8 cellular contexts compared by ENCODE assay signal in the genomic region with DNA sequence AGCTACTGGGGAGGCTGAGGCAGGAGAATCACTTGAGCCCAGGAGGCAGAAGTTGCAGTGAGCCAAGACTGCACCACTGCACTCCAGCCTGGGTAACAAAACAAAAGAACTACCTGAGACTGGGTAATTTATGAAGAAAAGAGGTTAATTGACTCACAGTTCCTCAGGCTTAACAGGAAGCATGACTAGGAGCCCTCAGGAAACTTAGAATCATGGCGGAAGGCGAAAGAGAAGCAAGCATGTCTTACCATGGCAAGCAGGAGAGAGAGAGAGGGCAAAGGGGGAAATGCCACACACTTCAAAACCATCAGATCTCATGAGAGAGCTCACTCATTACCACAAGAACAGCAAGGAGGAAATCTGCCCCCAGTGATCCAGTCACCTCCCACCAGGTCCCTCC. TPM values are rescaled to one million over a fixed set of nuclear protein-coding genes. Genes with fewer than 3 reads are reported as not detected.
A peak's percentile ranks its signal among the peaks of the same experiment; 100 is the strongest.
DNase-seq lines count a peak whose midpoint lies in the region; ATAC-seq and TF ChIP-seq lines count a peak whose summit lies in the region.
"Not testable (repeated sequence)": the region's sequence is repeated elsewhere in the genome, so short reads cannot be mapped to it uniquely, and the experiment has no call there.

No MANE protein-coding gene starts in this region.

- H3K4me1 Mint-ChIP-seq in activated CD4-positive, alpha-beta T cell treated with anti-CD3 and anti-CD28 coated beads, Interleukin-2, amount 10 ng/mL, durations not matched to agents 24 days and 14 days, result peaks cover 12% of the 10 kb centered on the region
- peaks cover 18% of the 10 kb centered on the region for H3K4me1 Mint-ChIP-seq in activated T-cell treated with anti-CD3 and anti-CD28 coated beads, Interleukin-2, amount 50 U/mL, for 72 hours (ENCODE audit: low read depth)
- H3K4me1 Mint-ChIP-seq in activated naive CD8-positive, alpha-beta T cell treated with anti-CD3 and anti-CD28 coated beads for 36 hours, result not testable (repeated sequence)
- H3K4me1 Mint-ChIP-seq in endothelial cell (ENCODE audit: unreplicated experiment), result peaks cover 17% of the 10 kb centered on the region
- H3K4me1 Mint-ChIP-seq in natural killer cell treated with Interleukin-12 subunit alpha and Interleukin-12 subunit beta and Interleukin-15 and Interleukin-18, amount 100 ng/mL, for 72 hours (ENCODE audit: low read depth in 2 of 2), result peaks cover 11 to 12% of the 10 kb centered on the region in 2 donors
- H3K4me1 Mint-ChIP-seq in stimulated activated effector memory CD8-positive, alpha-beta T cell treated with anti-CD3 and anti-CD28 coated beads, Interleukin-12 subunit alpha, Interleukin-12 subunit beta, amount 100 ng/mL, for 72 hours, result peaks cover 11% of the 10 kb centered on the region

- H3K9me3 Mint-ChIP-seq in activated CD4-positive, alpha-beta T cell treated with anti-CD3 and anti-CD28 coated beads, Interleukin-2, amount 10 ng/mL, durations not matched to agents 24 days and 14 days; activated T-cell treated with anti-CD3 and anti-CD28 coated beads, Interleukin-2, amount 50 U/mL, for 72 hours; activated naive CD8-positive, alpha-beta T cell treated with anti-CD3 and anti-CD28 coated beads for 36 hours; endothelial cell (ENCODE audit: unreplicated experiment); natural killer cell treated with Interleukin-12 subunit alpha and Interleukin-12 subunit beta and Interleukin-15 and Interleukin-18, amount 100 ng/mL, for 72 hours; stimulated activated effector memory CD8-positive, alpha-beta T cell treated with anti-CD3 and anti-CD28 coated beads, Interleukin-12 subunit alpha, Interleukin-12 subunit beta, amount 100 ng/mL, for 72 hours: not testable (repeated sequence)

- ATAC-seq in activated T-cell treated with anti-CD3 and anti-CD28 coated beads, Interleukin-2, amount 50 U/mL, for 72 hours (replicated peaks in 1 of 2), result peak; percentile 65 to 85
- ATAC-seq in natural killer cell treated with Interleukin-12 subunit alpha and Interleukin-12 subunit beta and Interleukin-15 and Interleukin-18, amount 100 ng/mL, for 72 hours, result not testable (repeated sequence)
- peak; percentile 82 for ATAC-seq in stimulated activated effector memory CD8-positive, alpha-beta T cell treated with anti-CD3 and anti-CD28 coated beads, Interleukin-12 subunit alpha, Interleukin-12 subunit beta, amount 100 ng/mL, for 72 hours

- peaks cover 26% of the 10 kb centered on the region for H3K36me3 Mint-ChIP-seq in activated CD4-positive, alpha-beta T cell treated with anti-CD3 and anti-CD28 coated beads, Interleukin-2, amount 10 ng/mL, durations not matched to agents 24 days and 14 days (ENCODE audit: low read depth)
- H3K36me3 Mint-ChIP-seq in activated T-cell treated with anti-CD3 and anti-CD28 coated beads, Interleukin-2, amount 50 U/mL, for 72 hours (ENCODE audit: insufficient read depth in 2 of 2), result peaks cover 6 to 15% of the 10 kb centered on the region in 2 donors
- H3K36me3 Mint-ChIP-seq in activated naive CD8-positive, alpha-beta T cell treated with anti-CD3 and anti-CD28 coated beads for 36 hours, result peaks cover 15% of the 10 kb centered on the region
- H3K36me3 Mint-ChIP-seq in endothelial cell (ENCODE audit: low read depth, unreplicated experiment), result peaks cover 30% of the 10 kb centered on the region
- H3K36me3 Mint-ChIP-seq in natural killer cell treated with Interleukin-12 subunit alpha and Interleukin-12 subunit beta and Interleukin-15 and Interleukin-18, amount 100 ng/mL, for 72 hours, result not testable (repeated sequence)
- H3K36me3 Mint-ChIP-seq in stimulated activated effector memory CD8-positive, alpha-beta T cell treated with anti-CD3 and anti-CD28 coated beads, Interleukin-12 subunit alpha, Interleukin-12 subunit beta, amount 100 ng/mL, for 72 hours, result peaks cover 56% of the 10 kb centered on the region

- H3K4me3 Mint-ChIP-seq in activated CD4-positive, alpha-beta T cell treated with anti-CD3 and anti-CD28 coated beads, Interleukin-2, amount 10 ng/mL, durations not matched to agents 24 days and 14 days; activated naive CD8-positive, alpha-beta T cell treated with anti-CD3 and anti-CD28 coated beads for 36 hours; endothelial cell (ENCODE audit: unreplicated experiment); stimulated activated effector memory CD8-positive, alpha-beta T cell treated with anti-CD3 and anti-CD28 coated beads, Interleukin-12 subunit alpha, Interleukin-12 subunit beta, amount 100 ng/mL, for 72 hours: not testable (repeated sequence)
- peak overlapping the region; percentile 9 to 25 for H3K4me3 Mint-ChIP-seq in activated T-cell treated with anti-CD3 and anti-CD28 coated beads, Interleukin-2, amount 50 U/mL, for 72 hours
- H3K4me3 Mint-ChIP-seq in natural killer cell treated with Interleukin-12 subunit alpha and Interleukin-12 subunit beta and Interleukin-15 and Interleukin-18, amount 100 ng/mL, for 72 hours, result peak overlapping the region; percentile 14

- peak overlapping the region; percentile 75 for H3K27ac Mint-ChIP-seq in activated CD4-positive, alpha-beta T cell treated with anti-CD3 and anti-CD28 coated beads, Interleukin-2, amount 10 ng/mL, durations not matched to agents 24 days and 14 days
- H3K27ac Mint-ChIP-seq in activated T-cell treated with anti-CD3 and anti-CD28 coated beads, Interleukin-2, amount 50 U/mL, for 72 hours, result peak overlapping the region; percentile 74
- peak overlapping the region; percentile 5 for H3K27ac Mint-ChIP-seq in activated naive CD8-positive, alpha-beta T cell treated with anti-CD3 and anti-CD28 coated beads for 36 hours
- peak overlapping the region; percentile 62 for H3K27ac Mint-ChIP-seq in endothelial cell (ENCODE audit: unreplicated experiment)
- H3K27ac Mint-ChIP-seq in natural killer cell treated with Interleukin-12 subunit alpha and Interleukin-12 subunit beta and Interleukin-15 and Interleukin-18, amount 100 ng/mL, for 72 hours, result peak overlapping the region; percentile 57 to 72
- H3K27ac Mint-ChIP-seq in stimulated activated effector memory CD8-positive, alpha-beta T cell treated with anti-CD3 and anti-CD28 coated beads, Interleukin-12 subunit alpha, Interleukin-12 subunit beta, amount 100 ng/mL, for 72 hours, result peak overlapping the region; percentile 72

- not testable (repeated sequence) for H3K27me3 Mint-ChIP-seq in activated CD4-positive, alpha-beta T cell treated with anti-CD3 and anti-CD28 coated beads, Interleukin-2, amount 10 ng/mL, durations not matched to agents 24 days and 14 days; activated T-cell treated with anti-CD3 and anti-CD28 coated beads, Interleukin-2, amount 50 U/mL, for 72 hours (ENCODE audit: low read depth); activated naive CD8-positive, alpha-beta T cell treated with anti-CD3 and anti-CD28 coated beads for 36 hours; endothelial cell (ENCODE audit: unreplicated experiment); natural killer cell treated with Interleukin-12 subunit alpha and Interleukin-12 subunit beta and Interleukin-15 and Interleukin-18, amount 100 ng/mL, for 72 hours

- DNase-seq in CD1c-positive myeloid dendritic cell (ENCODE audit: extremely low spot score), result peak; percentile 31
- DNase-seq in NB4 (ENCODE audit: low read depth), result peak; percentile 53
- not testable (repeated sequence) for DNase-seq in activated CD4-positive, alpha-beta T cell treated with anti-CD3 and anti-CD28 coated beads, Interleukin-2, amount 10 ng/mL, durations not matched to agents 24 days and 14 days; activated naive CD8-positive, alpha-beta T cell treated with anti-CD3 and anti-CD28 coated beads for 36 hours; endothelial cell (ENCODE audit: low spot score); natural killer cell treated with Interleukin-12 subunit alpha and Interleukin-12 subunit beta and Interleukin-15 and Interleukin-18, amount 100 ng/mL, for 72 hours (ENCODE audit: low spot score); stimulated activated effector memory CD8-positive, alpha-beta T cell treated with anti-CD3 and anti-CD28 coated beads, Interleukin-12 subunit alpha, Interleukin-12 subunit beta, amount 100 ng/mL, for 72 hours (ENCODE audit: low spot score in 2 of 2)
- peak; percentile 18 to 25 for DNase-seq in activated T-cell treated with anti-CD3 and anti-CD28 coated beads, Interleukin-2, amount 50 U/mL, for 72 hours

- intact Hi-C loops in activated CD4-positive, alpha-beta T cell treated with anti-CD3 and anti-CD28 coated beads, Interleukin-2, amount 10 ng/mL, durations not matched to agents 24 days and 14 days (cut with micrococcal nuclease), result not testable (repeated sequence)

- TF ChIP-seq CTCF in NB4 (IDR thresholded peaks at IDR 0.05; ENCODE audit: low read depth, low read length); endothelial cell (IDR thresholded peaks at IDR 0.05; ENCODE audit: unreplicated experiment): not testable (repeated sequence)

- not testable (repeated sequence) for TF ChIP-seq POLR2A in NB4 (IDR thresholded peaks at IDR 0.05; ENCODE audit: extremely low read depth, insufficient read length)

- H3K4me3 ChIP-seq in NB4 (ENCODE audit: low read depth, low read length), result not testable (repeated sequence)

RNA-seq across cellular contexts. Expression of gene KIFBP, which starts 24.2 kb away (rescaled TPM):
- total RNA-seq in activated CD4-positive, alpha-beta T cell treated with anti-CD3 and anti-CD28 coated beads, Interleukin-2, amount 10 ng/mL, durations not matched to agents 24 days and 14 days, result 15.0 TPM in 2 replicates
- 10 to 100 TPM; 16.3 to 17.5 TPM for total RNA-seq in activated T-cell treated with anti-CD3 and anti-CD28 coated beads, Interleukin-2, amount 50 U/mL, for 72 hours
- total RNA-seq in activated naive CD8-positive, alpha-beta T cell treated with anti-CD3 and anti-CD28 coated beads for 36 hours, result 10 to 100 TPM; 13.3 to 14.1 TPM
- 26.2 TPM for total RNA-seq in endothelial cell (ENCODE audit: unreplicated experiment)
- 10 to 100 TPM; 13.4 to 14.3 TPM for total RNA-seq in natural killer cell treated with Interleukin-12 subunit alpha and Interleukin-12 subunit beta and Interleukin-15 and Interleukin-18, amount 100 ng/mL, for 72 hours

RNA-seq across cellular contexts. Expression of gene DDX21, which starts 56.8 kb away (rescaled TPM):
- 284 and 286 TPM in 2 replicates for total RNA-seq in activated CD4-positive, alpha-beta T cell treated with anti-CD3 and anti-CD28 coated beads, Interleukin-2, amount 10 ng/mL, durations not matched to agents 24 days and 14 days
- 100 to 1,000 TPM; 138 to 148 TPM for total RNA-seq in activated T-cell treated with anti-CD3 and anti-CD28 coated beads, Interleukin-2, amount 50 U/mL, for 72 hours
- 100 to 1,000 TPM; 306 to 308 TPM for total RNA-seq in activated naive CD8-positive, alpha-beta T cell treated with anti-CD3 and anti-CD28 coated beads for 36 hours
- 38.5 TPM for total RNA-seq in endothelial cell (ENCODE audit: unreplicated experiment)
- 100 to 1,000 TPM; 173 to 209 TPM for total RNA-seq in natural killer cell treated with Interleukin-12 subunit alpha and Interleukin-12 subunit beta and Interleukin-15 and Interleukin-18, amount 100 ng/mL, for 72 hours

Comparison
In these comparisons a context has a peak if more than half of its experiments do, and no peak if none do; other contexts are left out.
1. H3K27ac Mint-ChIP-seq: peak in every context shown above with its lines; median percentile 75 in activated CD4-positive, alpha-beta T cell treated with anti-CD3 and anti-CD28 coated beads, Interleukin-2, amount 10 ng/mL, durations not matched to agents 24 days and 14 days; 74 in activated T-cell treated with anti-CD3 and anti-CD28 coated beads, Interleukin-2, amount 50 U/mL, for 72 hours; 72 in stimulated activated effector memory CD8-positive, alpha-beta T cell treated with anti-CD3 and anti-CD28 coated beads, Interleukin-12 subunit alpha, Interleukin-12 subunit beta, amount 100 ng/mL, for 72 hours; 64 in natural killer cell treated with Interleukin-12 subunit alpha and Interleukin-12 subunit beta and Interleukin-15 and Interleukin-18, amount 100 ng/mL, for 72 hours; 62 in endothelial cell; 5 in activated naive CD8-positive, alpha-beta T cell treated with anti-CD3 and anti-CD28 coated beads for 36 hours.